38 cellular contexts compared by ENCODE assay signal in genomic region chr6:168064226-168064807, GRCh38. TPM values are rescaled to one million over a fixed set of nuclear protein-coding genes. Genes with fewer than 3 reads are reported as not detected.
"Had no signal": no experiment of that assay in that cellular context is flagged by ENCODE, and none has a peak within 500 bp of the region (broad histone marks: within the 10 kb centered on the region; RNA-seq: fewer than 3 reads in every experiment).

No MANE protein-coding gene starts in this region.

- DNase-seq: activated effector memory CD4-positive, alpha-beta T cell treated with anti-CD3 and anti-CD28 coated beads, Interleukin-2, amount 50 U/mL, for 16 hours; activated effector memory CD4-positive, alpha-beta T cell treated with Interleukin-2 at 50 U/mL for 16 hours; activated gamma-delta T cell; activated gamma-delta T cell treated with Interleukin-2 at 50 U/mL for 16 hours; activated naive CD4-positive, alpha-beta T cell; activated naive CD4-positive, alpha-beta T cell treated with anti-CD3 and anti-CD28 coated beads for 36 hours; activated naive CD4-positive, alpha-beta T cell treated with anti-CD3 and anti-CD28 coated beads, Interleukin-2, amount 10 ng/mL, durations not matched to agents 7 days and 5 days; activated naive CD4-positive, alpha-beta T cell treated with anti-CD3 and anti-CD28 coated beads, Interleukin-2, amount 50 U/mL, for 16 hours; activated naive CD4-positive, alpha-beta T cell treated with Interleukin-2 at 50 U/mL for 16 hours; activated naive CD8-positive, alpha-beta T cell treated with anti-CD3 and anti-CD28 coated beads for 36 hours; activated naive CD8-positive, alpha-beta T cell treated with anti-CD3 and anti-CD28 coated beads, Interleukin-2, amount 10 ng/mL, durations not matched to agents 7 days and 5 days; activated naive CD8-positive, alpha-beta T cell treated with anti-CD3 and anti-CD28 coated beads, Interleukin-2, amount 50 U/mL, for 24 hours; activated T-cell treated with anti-CD3 and anti-CD28 coated beads, Interleukin-2, amount 50 U/mL, for 1 hour; activated T-cell treated with anti-CD3 and anti-CD28 coated beads, Interleukin-2, amount 50 U/mL, for 24 hours; activated T-cell treated with anti-CD3 and anti-CD28 coated beads, Interleukin-2, amount 50 U/mL, for 4 hours; activated T-cell treated with anti-CD3 and anti-CD28 coated beads, Interleukin-2, amount 50 U/mL, for 48 hours; activated T-cell treated with anti-CD3 and anti-CD28 coated beads, Interleukin-2, amount 50 U/mL, for 72 hours; adrenal gland; amniotic stem cell; amygdala; anterior cingulate cortex; aorta; body of pancreas; brain microvascular endothelial cell; caudate nucleus; central memory CD4-positive, alpha-beta T cell; cerebellar nuclear complex had no signal

- FAIRE-seq: astrocyte, bronchial epithelial cell had no signal

- H3K27me3 ChIP-seq: adrenal gland, ascending aorta, body of pancreas, brain microvascular endothelial cell, breast epithelium, cardiac muscle cell had no signal

- H3K36me3 ChIP-seq: adrenal gland, ascending aorta, brain microvascular endothelial cell, breast epithelium, cardiac muscle cell had no signal

- ATAC-seq: activated naive CD4-positive, alpha-beta T cell treated with anti-CD3 and anti-CD28 coated beads, Interleukin-2, amount 50 U/mL, for 72 hours; activated naive CD8-positive, alpha-beta T cell treated with anti-CD3 and anti-CD28 coated beads, Interleukin-2, amount 50 U/mL, for 24 hours; activated T-cell treated with anti-CD3 and anti-CD28 coated beads, Interleukin-2, amount 50 U/mL, for 4 hours; activated T-cell treated with anti-CD3 and anti-CD28 coated beads, Interleukin-2, amount 50 U/mL, for 72 hours; activated T-helper 17 cell treated with anti-CD3 and anti-CD28 coated beads, Interleukin-2, amount 50 U/mL, for 72 hours; body of pancreas had no signal

- H3K4me3 ChIP-seq: adrenal gland, ascending aorta, body of pancreas, breast epithelium, cardiac muscle cell had no signal

- H3K27ac ChIP-seq: adrenal gland, ascending aorta, body of pancreas, brain microvascular endothelial cell, breast epithelium, cardiac muscle cell had no signal

- H3K4me1 ChIP-seq: adrenal gland, ascending aorta, breast epithelium had no signal

- H3K9me3 ChIP-seq: adrenal gland, ascending aorta, body of pancreas, breast epithelium had no signal

RNA-seq across cellular contexts. Expression of gene FRMD1, which starts 14.7 kb away (rescaled TPM):
- total RNA-seq: activated naive CD4-positive, alpha-beta T cell treated with anti-CD3 and anti-CD28 coated beads for 36 hours; activated naive CD4-positive, alpha-beta T cell treated with anti-CD3 and anti-CD28 coated beads, Interleukin-2, amount 50 U/mL, for 72 hours; activated naive CD8-positive, alpha-beta T cell treated with anti-CD3 and anti-CD28 coated beads for 36 hours; activated naive CD8-positive, alpha-beta T cell treated with anti-CD3 and anti-CD28 coated beads, Interleukin-2, amount 10 ng/mL, durations not matched to agents 7 days and 5 days; activated T-cell treated with anti-CD3 and anti-CD28 coated beads, Interleukin-2, amount 50 U/mL, for 4 hours; activated T-helper 1 cell treated with anti-CD3 and anti-CD28 coated beads, Interleukin-12 subunit alpha, Interleukin-12 subunit beta, Interleukin-2, Interleukin-4 antibody, amounts not matched to agents 30 ng/mL and 10 ng/mL and 1 ng/mL, durations not matched to agents 14 hours and 24 hours and 36 hours; activated T-helper 17 cell treated with anti-CD3 and anti-CD28 coated beads, Interleukin-2, amount 50 U/mL, for 72 hours; activated T-helper 2 cell treated with anti-CD3 and anti-CD28 coated beads, Interferon-gamma antibody, Interleukin-2, Interleukin-4, amounts not matched to agents 10 μg/mL and 5 μg/mL and 100 μg/mL, durations not matched to agents 14 hours and 24 hours and 36 hours; ascending aorta; astrocyte; body of pancreas; bronchial epithelial cell; cardiac septum; cerebellum had no signal
- polyA plus RNA-seq: cardiac muscle cell had no signal
